15 cellular contexts compared by ENCODE assay signal in the genomic region with DNA sequence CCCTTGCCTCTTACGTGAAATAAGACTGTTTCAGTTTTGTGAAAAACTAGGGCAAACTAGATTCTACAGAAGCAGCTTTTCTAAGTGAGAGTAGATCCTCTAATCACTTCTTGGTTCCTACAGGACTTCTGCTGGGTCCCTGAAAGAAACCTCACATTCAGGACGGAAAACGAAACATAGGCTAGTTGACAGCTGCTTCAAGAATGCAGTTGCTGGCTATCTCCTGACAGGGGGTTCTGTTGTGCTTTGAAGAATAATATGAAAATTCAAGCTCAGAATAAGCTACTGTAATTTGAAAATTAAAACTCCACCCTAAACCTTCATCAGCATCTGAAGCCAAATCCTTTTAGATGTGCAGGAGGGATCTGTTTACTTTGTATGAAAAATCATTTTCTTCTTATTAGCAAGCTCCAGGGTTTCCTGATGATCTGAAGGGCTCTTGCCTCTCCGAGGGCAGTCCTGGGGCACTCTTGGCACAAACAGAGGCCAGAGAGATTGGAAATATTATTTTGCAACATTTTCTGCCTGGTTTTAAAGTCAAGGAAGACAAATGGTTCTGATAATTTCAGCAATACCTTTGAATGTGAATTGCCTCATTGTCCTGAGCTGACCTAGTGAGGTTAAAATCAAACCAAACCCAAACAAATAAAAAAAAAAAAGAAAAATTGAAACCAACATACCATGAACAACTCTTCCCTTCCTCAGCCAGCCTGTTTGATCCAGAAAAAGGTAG. TPM values are rescaled to one million over a fixed set of nuclear protein-coding genes. Genes with fewer than 3 reads are reported as not detected.
DNase-seq lines count a peak whose midpoint lies in the region; ATAC-seq and TF ChIP-seq lines count a peak whose summit lies in the region.
"Had no signal": no experiment of that assay in that cellular context is flagged by ENCODE, and none has a peak within 500 bp of the region (broad histone marks: within the 10 kb centered on the region; RNA-seq: fewer than 3 reads in every experiment).

No MANE protein-coding gene starts in this region.

- peaks cover 28% of the 10 kb centered on the region for H3K4me1 ChIP-seq in left ventricle myocardium inferior
- H3K4me1 ChIP-seq in skeletal muscle satellite cell (ENCODE audit: control insufficient read depth, insufficient read depth, low read length): no peaks in the 10 kb centered on the region
- H3K4me1 ChIP-seq in transverse colon: no peaks in the 10 kb centered on the region
- no peaks in the 10 kb centered on the region for H3K4me1 ChIP-seq in endodermal cell (ENCODE audit: control insufficient read depth, insufficient read depth, low read length)

- no peak overlapping the region for H3K4me3 ChIP-seq in astrocyte of the spinal cord (ENCODE audit: low read depth, low read length)
- peak overlapping the region; percentile 22 for H3K4me3 ChIP-seq in left ventricle myocardium inferior
- H3K4me3 ChIP-seq in skeletal muscle satellite cell (ENCODE audit: low read length): no peak overlapping the region
- H3K4me3 ChIP-seq in transverse colon: no peak overlapping the region
- no peak overlapping the region for H3K4me3 ChIP-seq in endodermal cell (ENCODE audit: low read length)

- H3K27me3 ChIP-seq in left ventricle myocardium inferior (ENCODE audit: low read depth): no peaks in the 10 kb centered on the region
- no peaks in the 10 kb centered on the region for H3K27me3 ChIP-seq in skeletal muscle satellite cell (ENCODE audit: control insufficient read depth, insufficient read depth, low read length)
- H3K27me3 ChIP-seq in transverse colon: no peaks in the 10 kb centered on the region
- H3K27me3 ChIP-seq in endodermal cell (ENCODE audit: control insufficient read depth, insufficient read depth, low read length, poor library complexity, severe bottlenecking): no peaks in the 10 kb centered on the region

- H3K4me3 Mint-ChIP-seq in endodermal cell: no peak overlapping the region
- H3K4me3 Mint-ChIP-seq: naive thymus-derived CD8-positive, alpha-beta T cell had no signal

- H3K9ac ChIP-seq in skeletal muscle satellite cell (ENCODE audit: low read depth, low read length): no peak overlapping the region
- H3K9ac ChIP-seq in endodermal cell (ENCODE audit: extremely low read depth, low read length, poor library complexity, severe bottlenecking): no peak overlapping the region

- no peaks in the 10 kb centered on the region for H3K9me3 Mint-ChIP-seq in endodermal cell

- no peak overlapping the region for H3K27ac Mint-ChIP-seq in endodermal cell
- H3K27ac Mint-ChIP-seq: naive thymus-derived CD8-positive, alpha-beta T cell had no signal

- H3K27ac ChIP-seq in left ventricle myocardium inferior (replicated peaks) (peak overlapping the region; percentile 66), transverse colon (no peak overlapping the region), endodermal cell (ENCODE audit: low read depth, low read length) (no peak overlapping the region)

- H3K36me3 Mint-ChIP-seq in endodermal cell (ENCODE audit: low read depth): no peaks in the 10 kb centered on the region
- H3K36me3 Mint-ChIP-seq: naive thymus-derived CD8-positive, alpha-beta T cell had no signal

- no peak for TF ChIP-seq POLR2A in transverse colon (IDR thresholded peaks at IDR 0.05)

- TF ChIP-seq EP300 in transverse colon (IDR thresholded peaks at IDR 0.05; ENCODE audit: low read depth): no peak

- no peak for ATAC-seq in GM21717 (IDR thresholded peaks at IDR 0.05; ENCODE audit: unreplicated experiment)
- ATAC-seq: naive thymus-derived CD8-positive, alpha-beta T cell had no signal

- TF ChIP-seq CTCF in AG09319 (IDR thresholded peaks at IDR 0.05; ENCODE audit: low read depth, low read length) (peak; percentile 33), astrocyte of the spinal cord (IDR thresholded peaks at IDR 0.05; ENCODE audit: low read depth, low read length) (peak; percentile 21), left ventricle myocardium inferior (IDR thresholded peaks at IDR 0.05; ENCODE audit: borderline replicate concordance) (no peak), transverse colon (IDR thresholded peaks at IDR 0.05) (no peak), endodermal cell (conservative IDR thresholded peaks at IDR 0.05) (no peak)

- H3K4me2 ChIP-seq in skeletal muscle satellite cell (ENCODE audit: low read length): peak overlapping the region; percentile 32

- WGBS in transverse colon (ENCODE audit: low coverage in 1 of 2), 2 donors: 52 to 64% methylated on average over 3 to 4 of the region's 4 CpGs
- WGBS in endodermal cell (ENCODE audit: insufficient coverage in 1 of 2, insufficient read length in 1 of 2), 2 experiments: 94 to 100% methylated on average over 1 to 4 of the region's 4 CpGs

- H3K36me3 ChIP-seq in left ventricle myocardium inferior: no peaks in the 10 kb centered on the region
- no peaks in the 10 kb centered on the region for H3K36me3 ChIP-seq in skeletal muscle satellite cell (ENCODE audit: insufficient read depth, low read length)
- no peaks in the 10 kb centered on the region for H3K36me3 ChIP-seq in transverse colon
- no peaks in the 10 kb centered on the region for H3K36me3 ChIP-seq in endodermal cell (ENCODE audit: control insufficient read depth, insufficient read depth, low read length)

- in situ Hi-C loops in astrocyte of the spinal cord (cut with HindIII; ENCODE audit: low sequenced_read_pairs) (no loop called here), transverse colon (cut with MboI; ENCODE audit: low pct_ligation_motif_present in 1 of 4, low pct_unique_long_range_greater_than_20kb in 1 of 4, low sequenced_read_pairs in 3 of 4) (no loop called here)

- H3K27me3 Mint-ChIP-seq in endodermal cell (ENCODE audit: insufficient read depth): no peaks in the 10 kb centered on the region

- intact Hi-C loops in left ventricle myocardium inferior (cut with micrococcal nuclease) (no loop called here), transverse colon (cut with DNase I; ENCODE audit: low total_unique reads) (no loop called here)

- H3K9me3 ChIP-seq in left ventricle myocardium inferior (replicated peaks): no peaks in the 10 kb centered on the region
- no peaks in the 10 kb centered on the region for H3K9me3 ChIP-seq in skeletal muscle satellite cell (replicated peaks; ENCODE audit: low read length)
- no peaks in the 10 kb centered on the region for H3K9me3 ChIP-seq in transverse colon
- no peaks in the 10 kb centered on the region for H3K9me3 ChIP-seq in endodermal cell (ENCODE audit: control insufficient read depth, low read length)

- H3K4me1 Mint-ChIP-seq in endodermal cell: peaks cover 2% of the 10 kb centered on the region
- H3K4me1 Mint-ChIP-seq: naive thymus-derived CD8-positive, alpha-beta T cell had no signal

- DNase-seq in AG09319 (ENCODE audit: extremely low read depth, low read depth) (peak; percentile 18), astrocyte of the spinal cord (ENCODE audit: low read depth, low spot score) (peak; percentile 36), left ventricle myocardium inferior (no peak), middle frontal gyrus (ENCODE audit: extremely low spot score, low spot score) (no peak), transverse colon (no peak), endodermal cell (no peak)
- DNase-seq: activated T-cell treated with anti-CD3 and anti-CD28 coated beads for 4 hours; C1 segment of cervical spinal cord; naive thymus-derived CD8-positive, alpha-beta T cell; stimulated activated CD4-positive, alpha-beta T cell treated with anti-CD3 and anti-CD28 coated beads, Interleukin-12 subunit alpha, Interleukin-12 subunit beta, amount 100 ng/mL, for 4 hours had no signal

RNA-seq across cellular contexts. Expression of gene NTMT2, which starts 55.1 kb away (rescaled TPM):
- total RNA-seq in left ventricle myocardium inferior: 5.7 TPM
- not detected in 2 replicates for total RNA-seq in skeletal muscle satellite cell (2012; rRNA removed)
- not detected for total RNA-seq in transverse colon
- 1 to 10 TPM in 1 of 2 donors, not detected in 1; 1.2 TPM for total RNA-seq in endodermal cell
- 0.50 TPM for polyA plus RNA-seq in endodermal cell (2013, experiment 1 of 2)
- polyA plus RNA-seq in endodermal cell (2013, experiment 2 of 2): 0.46 TPM
- total RNA-seq: dermis microvascular lymphatic vessel endothelial cell; glomerular endothelial cell; naive thymus-derived CD8-positive, alpha-beta T cell had no signal
- polyA plus RNA-seq: naive thymus-derived CD8-positive, alpha-beta T cell; thymus had no signal

Comparison
In these comparisons a context has a peak if more than half of its experiments do, and no peak if none do; other contexts are left out.
1. DNase-seq: peak in AG09319 (single experiment) and astrocyte of the spinal cord (single experiment); none in left ventricle myocardium inferior (single experiment), middle frontal gyrus (single experiment), transverse colon (single experiment) and endodermal cell (single experiment).
2. CTCF ChIP-seq: peak in AG09319 (single experiment) and astrocyte of the spinal cord (single experiment); none in left ventricle myocardium inferior (single experiment), transverse colon (0 of 5) and endodermal cell (single experiment).